Comparison of ENCODE assay signal across 8 cellular contexts in the genomic region with DNA sequence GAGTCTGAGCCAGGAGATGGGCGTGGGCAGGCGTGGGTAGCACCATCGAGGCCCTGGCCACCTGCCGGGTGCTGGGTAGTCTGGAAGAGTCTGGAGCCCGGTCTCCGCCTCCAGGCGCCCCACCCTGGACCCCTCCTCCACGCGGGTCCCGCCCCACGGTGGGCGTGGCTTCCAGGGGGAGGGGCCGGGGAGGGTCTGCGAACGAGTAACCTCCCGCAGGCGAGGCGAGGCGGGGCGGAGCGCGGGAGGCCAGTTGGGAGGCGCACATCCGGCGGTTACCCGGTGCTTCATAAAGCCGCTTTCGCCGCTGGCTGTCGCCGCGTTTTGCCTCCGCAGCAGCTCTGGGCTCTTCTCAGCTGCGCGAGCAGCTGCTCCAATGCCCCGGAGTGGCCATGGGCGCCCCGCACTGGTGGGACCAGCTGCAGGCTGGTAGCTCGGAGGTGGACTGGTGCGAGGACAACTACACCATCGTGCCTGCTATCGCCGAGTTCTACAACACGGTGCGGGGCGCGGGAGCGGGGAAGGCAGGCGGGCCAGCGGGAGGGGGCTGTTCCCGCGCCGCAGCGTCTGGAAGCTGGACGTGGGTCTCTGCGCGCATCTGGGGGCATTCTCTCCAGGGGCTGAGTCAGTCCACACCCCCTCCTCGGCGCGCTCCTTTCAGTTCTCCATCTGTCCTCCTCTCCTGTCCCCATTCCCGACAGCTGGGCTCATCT. TPM values are rescaled to one million over a fixed set of nuclear protein-coding genes. Genes with fewer than 3 reads are reported as not detected.
A peak's percentile ranks its signal among the peaks of the same experiment; 100 is the strongest.
DNase-seq lines count a peak whose midpoint lies in the region; ATAC-seq lines count a peak whose summit lies in the region.

ACER2 (plus strand) TSS at position 317 of the 713 bp plus-strand sequence; CDS start at position 393, 76 bp downstream.

- H3K4me3 ChIP-seq in CD8-positive, alpha-beta memory T cell (ENCODE audit: low read length) = peak within 1 kb of the TSS; percentile 85

- H3K27me3 Mint-ChIP-seq in CD8-positive, alpha-beta memory T cell = no peaks in the 10 kb centered on the region
- peaks cover 8% of the 10 kb centered on the region for H3K27me3 Mint-ChIP-seq in activated CD8-positive, alpha-beta T cell treated with anti-CD3 and anti-CD28 coated beads, Interleukin-2, amount 10 ng/mL, durations not matched to agents 7 days and 5 days (ENCODE audit: low read depth)

- H3K4me3 Mint-ChIP-seq in CD8-positive, alpha-beta memory T cell = peak within 1 kb of the TSS; percentile 86 to 96 (median 93)
- H3K4me3 Mint-ChIP-seq in activated CD8-positive, alpha-beta T cell treated with anti-CD3 and anti-CD28 coated beads, Interleukin-2, amount 10 ng/mL, durations not matched to agents 7 days and 5 days = peak within 1 kb of the TSS; percentile 93

- H3K27ac Mint-ChIP-seq in CD8-positive, alpha-beta memory T cell = peak within 1 kb of the TSS; percentile 40 to 98 (median 80)
- peak within 1 kb of the TSS; percentile 81 for H3K27ac Mint-ChIP-seq in activated CD8-positive, alpha-beta T cell treated with anti-CD3 and anti-CD28 coated beads, Interleukin-2, amount 10 ng/mL, durations not matched to agents 7 days and 5 days

- H3K27ac ChIP-seq in CD8-positive, alpha-beta memory T cell (ENCODE audit: low read depth, low read length) = peak within 1 kb of the TSS; percentile 46

- POLR2A ChIA-PET in CD8-positive, alpha-beta memory T cell (lab: Charles Lee) = interaction anchor here (1.2 kb wide), 1 partner anchor 29 kb away, joined by 9 read pairs; the partner anchor contains the start of gene RPS6
- POLR2A ChIA-PET in activated CD8-positive, alpha-beta T cell treated with anti-CD3 and anti-CD28 coated beads, Interleukin-2, amount 10 ng/mL, durations not matched to agents 7 days and 5 days (lab: Charles Lee) = interaction anchor here (1.4 kb wide), 1 partner anchor 29 kb away, joined by 13 read pairs; the partner anchor contains the start of gene RPS6

- H3K9me3 Mint-ChIP-seq in CD8-positive, alpha-beta memory T cell = no peaks in the 10 kb centered on the region
- no peaks in the 10 kb centered on the region for H3K9me3 Mint-ChIP-seq in activated CD8-positive, alpha-beta T cell treated with anti-CD3 and anti-CD28 coated beads, Interleukin-2, amount 10 ng/mL, durations not matched to agents 7 days and 5 days (ENCODE audit: insufficient read depth)

- no peaks in the 10 kb centered on the region for H3K27me3 ChIP-seq in CD8-positive, alpha-beta memory T cell (ENCODE audit: insufficient read depth, low read length, poor library complexity, severe bottlenecking)

- peaks cover 20% of the 10 kb centered on the region for H3K4me1 ChIP-seq in CD8-positive, alpha-beta memory T cell (ENCODE audit: insufficient read depth, low read length)

- H3K36me3 ChIP-seq in CD8-positive, alpha-beta memory T cell (ENCODE audit: insufficient read depth, low read length) = no peaks in the 10 kb centered on the region

- peaks cover 0 to 6% (median 3%) of the 10 kb centered on the region in 3 donors for H3K36me3 Mint-ChIP-seq in CD8-positive, alpha-beta memory T cell
- peaks cover 2% of the 10 kb centered on the region for H3K36me3 Mint-ChIP-seq in activated CD8-positive, alpha-beta T cell treated with anti-CD3 and anti-CD28 coated beads, Interleukin-2, amount 10 ng/mL, durations not matched to agents 7 days and 5 days (ENCODE audit: low read depth)

- no peaks in the 10 kb centered on the region for H3K9me3 ChIP-seq in CD8-positive, alpha-beta memory T cell (ENCODE audit: low read length)

- peak; percentile 88 to 97 (median 93) for DNase-seq in CD8-positive, alpha-beta memory T cell
- DNase-seq in NCI-H82 (lab: John Stamatoyannopoulos, UW) (peak; percentile 95), lung microvascular endothelial cell (ENCODE audit: low read depth in 2 of 2) (peak; percentile 92 to 95)
- peak; percentile 94 for DNase-seq in activated CD8-positive, alpha-beta T cell treated with anti-CD3 and anti-CD28 coated beads, Interleukin-2, amount 10 ng/mL, durations not matched to agents 7 days and 5 days
- peak; percentile 88 for DNase-seq in effector CD4-positive, alpha-beta T cell
- peak; percentile 92 for DNase-seq in stimulated activated CD4-positive, alpha-beta T cell treated with anti-CD3 and anti-CD28 coated beads, TNF-alpha, amount 100 ng/mL, for 4 hours (ENCODE audit: low read depth in 3 of 3)

- peaks cover 9 to 21% (median 21%) of the 10 kb centered on the region in 3 donors for H3K4me1 Mint-ChIP-seq in CD8-positive, alpha-beta memory T cell
- peaks cover 21% of the 10 kb centered on the region for H3K4me1 Mint-ChIP-seq in activated CD8-positive, alpha-beta T cell treated with anti-CD3 and anti-CD28 coated beads, Interleukin-2, amount 10 ng/mL, durations not matched to agents 7 days and 5 days (ENCODE audit: low read depth)

- ATAC-seq in GM19438 (IDR thresholded peaks at IDR 0.05; ENCODE audit: low read depth, unreplicated experiment) = peak; percentile 90
- peak; percentile 96 for ATAC-seq in HG03571 (IDR thresholded peaks at IDR 0.05; ENCODE audit: unreplicated experiment)
- ATAC-seq in activated CD8-positive, alpha-beta T cell treated with anti-CD3 and anti-CD28 coated beads, Interleukin-2, amount 10 ng/mL, durations not matched to agents 7 days and 5 days = peak; percentile 95

- CTCF ChIA-PET in CD8-positive, alpha-beta memory T cell (lab: Charles Lee) = interaction anchor here (0.8 kb wide), 1 partner anchor 48 kb away, joined by 4 read pairs; no protein-coding TSS in a partner anchor
- CTCF ChIA-PET in activated CD8-positive, alpha-beta T cell treated with anti-CD3 and anti-CD28 coated beads, Interleukin-2, amount 10 ng/mL, durations not matched to agents 7 days and 5 days (lab: Charles Lee) = interaction anchor here (1.0 kb wide), 1 partner anchor 56 kb away, joined by 3 read pairs; no protein-coding TSS in a partner anchor

RNA-seq across cellular contexts. Expression of gene ACER2, which starts in this region (rescaled TPM):
- total RNA-seq in CD8-positive, alpha-beta memory T cell = 1 to 10 TPM; 2.7 to 3.0 TPM
- 0.38 TPM for polyA plus RNA-seq in CD8-positive, alpha-beta memory T cell
- 1 to 10 TPM; 1.7 to 2.6 TPM for total RNA-seq in activated CD8-positive, alpha-beta T cell treated with anti-CD3 and anti-CD28 coated beads, Interleukin-2, amount 10 ng/mL, durations not matched to agents 7 days and 5 days
- 6.1 and 6.2 TPM in 2 replicates for total RNA-seq in lung microvascular endothelial cell

Comparison
In these comparisons a context has a peak if more than half of its experiments do, and no peak if none do; other contexts are left out.
1. Peak in every context shown above with its lines: DNase-seq, ATAC-seq, H3K4me3 ChIP-seq and H3K27ac ChIP-seq.